2 cellular contexts compared by ENCODE assay signal in genomic region chr11:57501951-57502350, GRCh38.
TF ChIP-seq lines count a peak whose summit lies in the region.

No MANE protein-coding gene starts in this region.

TF ChIP-seq in GM23338, 12 proteins besides CTCF, POLR2A, EP300 and RAD21:
- TF ChIP-seq EZH2phosphoT487 (IDR thresholded peaks at IDR 0.05; ENCODE audit: unreplicated experiment) (no peak), NANOG (IDR thresholded peaks at IDR 0.05; ENCODE audit: borderline replicate concordance) (no peak), EZH2 (IDR thresholded peaks at IDR 0.05; ENCODE audit: low read depth, unreplicated experiment) (no peak), REST (IDR thresholded peaks at IDR 0.05; ENCODE audit: unreplicated experiment) (no peak)
TF ChIP-seq in GM23338: peak in this region for 0.

TF ChIP-seq in H1, 55 proteins besides CTCF, POLR2A, EP300 and RAD21:
- TF ChIP-seq ZNF274 (IDR thresholded peaks at IDR 0.05; ENCODE audit: borderline replicate concordance, extremely low read depth, low read length) (no peak), MAX (IDR thresholded peaks at IDR 0.05) (no peak), TAF7 (optimal IDR thresholded peaks at IDR 0.05; ENCODE audit: borderline replicate concordance, low read depth, low read length) (no peak), E2F6 (IDR thresholded peaks at IDR 0.05) (no peak), ASH2L (IDR thresholded peaks at IDR 0.05; ENCODE audit: low read length) (no peak), BRCA1 (IDR thresholded peaks at IDR 0.05; ENCODE audit: low read depth, low read length) (no peak), CBX5 (IDR thresholded peaks at IDR 0.05; ENCODE audit: low read depth, low read length) (no peak)
